ENCODE assay signal across 35 cellular contexts in the genomic region with DNA sequence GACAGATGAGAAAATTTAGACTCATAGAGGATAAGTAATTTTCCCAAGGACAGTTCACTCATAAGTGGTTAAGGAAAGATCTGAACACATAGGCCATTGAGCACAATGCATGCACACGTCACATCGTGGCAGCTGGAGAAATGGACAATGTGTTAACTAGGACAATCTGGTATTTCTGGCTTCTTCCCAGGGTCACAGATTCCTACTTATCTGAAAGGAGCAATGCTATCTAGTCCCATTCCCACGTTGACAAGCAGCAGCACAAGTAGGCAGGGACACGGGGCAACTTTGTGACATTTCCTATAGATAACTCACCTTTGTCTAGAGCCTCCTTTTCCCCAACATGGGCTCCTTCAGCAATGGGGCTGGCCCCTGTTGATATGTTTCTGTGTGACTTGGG.
"Had no signal": no experiment of that assay in that cellular context is flagged by ENCODE, and none has a peak within 500 bp of the region (broad histone marks: within the 10 kb centered on the region; RNA-seq: fewer than 3 reads in every experiment).

No MANE protein-coding gene starts in this region.

- H3K4me1 ChIP-seq: breast epithelium had no signal

- ATAC-seq: activated CD8-positive, alpha-beta T cell treated with anti-CD3 and anti-CD28 coated beads for 36 hours; activated naive CD4-positive, alpha-beta T cell treated with anti-CD3 and anti-CD28 coated beads, Interleukin-2, amount 50 U/mL, for 72 hours; activated T-cell treated with anti-CD3 and anti-CD28 coated beads, Interleukin-2, amount 50 U/mL, for 4 hours; activated T-cell treated with anti-CD3 and anti-CD28 coated beads, Interleukin-2, amount 50 U/mL, for 72 hours; activated T-helper 17 cell treated with anti-CD3 and anti-CD28 coated beads, Interleukin-2, amount 50 U/mL, for 72 hours; body of pancreas had no signal

- DNase-seq: activated B cell treated with CpG ODN at 0.5 μM for 24 hours; activated CD4-positive, alpha-beta memory T cell treated with anti-CD3 and anti-CD28 coated beads for 36 hours; activated CD4-positive, alpha-beta T cell treated with anti-CD3 and anti-CD28 coated beads for 4 hours; activated CD4-positive, alpha-beta T cell treated with anti-CD3 and anti-CD28 coated beads, Interleukin-2, amount 10 ng/mL, durations not matched to agents 24 days and 14 days; activated CD4-positive, alpha-beta T cell treated with anti-CD3 and anti-CD28 coated beads, Interleukin-2, amount 50 U/mL, for 1 hour; activated CD4-positive, alpha-beta T cell treated with anti-CD3 and anti-CD28 coated beads, Interleukin-2, amount 50 U/mL, for 4 hours; activated CD4-positive, CD25-positive, alpha-beta regulatory T cell treated with anti-CD3 and anti-CD28 coated beads, Interleukin-2, amount 50 U/mL, for 72 hours; activated CD8-positive, alpha-beta memory T cell treated with anti-CD3 and anti-CD28 coated beads, Interleukin-2, amount 50 U/mL, for 4 hours; activated CD8-positive, alpha-beta T cell treated with anti-CD3 and anti-CD28 coated beads for 36 hours; activated effector memory CD4-positive, alpha-beta T cell treated with anti-CD3 and anti-CD28 coated beads, Interleukin-2, amount 50 U/mL, for 16 hours; activated gamma-delta T cell treated with Interleukin-2 at 50 U/mL for 16 hours; activated naive CD4-positive, alpha-beta T cell; activated naive CD4-positive, alpha-beta T cell treated with anti-CD3 and anti-CD28 coated beads for 36 hours; activated naive CD4-positive, alpha-beta T cell treated with anti-CD3 and anti-CD28 coated beads, Interleukin-2, amount 50 U/mL, for 16 hours; activated naive CD8-positive, alpha-beta T cell treated with anti-CD3 and anti-CD28 coated beads for 36 hours; activated T-cell treated with anti-CD3 and anti-CD28 coated beads for 4 hours; activated T-cell treated with anti-CD3 and anti-CD28 coated beads, Interleukin-2, amount 50 U/mL, for 1 hour; activated T-cell treated with anti-CD3 and anti-CD28 coated beads, Interleukin-2, amount 50 U/mL, for 4 hours; activated T-cell treated with anti-CD3 and anti-CD28 coated beads, Interleukin-2, amount 50 U/mL, for 72 hours; adrenal gland; amniotic stem cell; aorta; body of pancreas; brain microvascular endothelial cell; central memory CD4-positive, alpha-beta T cell; cerebellar nuclear complex; T-helper 1 cell; T-helper 2 cell; T-helper 9 cell had no signal

- H3K27ac ChIP-seq: adrenal gland, body of pancreas, brain microvascular endothelial cell, breast epithelium, VCaP had no signal

- H3K4me3 ChIP-seq: adrenal gland, body of pancreas, breast epithelium had no signal

- H3K36me3 ChIP-seq: adrenal gland, brain microvascular endothelial cell, breast epithelium had no signal

- FAIRE-seq: astrocyte, TTC549 had no signal

- H3K9me3 ChIP-seq: adrenal gland, body of pancreas, breast epithelium had no signal

- H3K27me3 ChIP-seq: adrenal gland, body of pancreas, brain microvascular endothelial cell, breast epithelium had no signal
